In the genomic region with DNA sequence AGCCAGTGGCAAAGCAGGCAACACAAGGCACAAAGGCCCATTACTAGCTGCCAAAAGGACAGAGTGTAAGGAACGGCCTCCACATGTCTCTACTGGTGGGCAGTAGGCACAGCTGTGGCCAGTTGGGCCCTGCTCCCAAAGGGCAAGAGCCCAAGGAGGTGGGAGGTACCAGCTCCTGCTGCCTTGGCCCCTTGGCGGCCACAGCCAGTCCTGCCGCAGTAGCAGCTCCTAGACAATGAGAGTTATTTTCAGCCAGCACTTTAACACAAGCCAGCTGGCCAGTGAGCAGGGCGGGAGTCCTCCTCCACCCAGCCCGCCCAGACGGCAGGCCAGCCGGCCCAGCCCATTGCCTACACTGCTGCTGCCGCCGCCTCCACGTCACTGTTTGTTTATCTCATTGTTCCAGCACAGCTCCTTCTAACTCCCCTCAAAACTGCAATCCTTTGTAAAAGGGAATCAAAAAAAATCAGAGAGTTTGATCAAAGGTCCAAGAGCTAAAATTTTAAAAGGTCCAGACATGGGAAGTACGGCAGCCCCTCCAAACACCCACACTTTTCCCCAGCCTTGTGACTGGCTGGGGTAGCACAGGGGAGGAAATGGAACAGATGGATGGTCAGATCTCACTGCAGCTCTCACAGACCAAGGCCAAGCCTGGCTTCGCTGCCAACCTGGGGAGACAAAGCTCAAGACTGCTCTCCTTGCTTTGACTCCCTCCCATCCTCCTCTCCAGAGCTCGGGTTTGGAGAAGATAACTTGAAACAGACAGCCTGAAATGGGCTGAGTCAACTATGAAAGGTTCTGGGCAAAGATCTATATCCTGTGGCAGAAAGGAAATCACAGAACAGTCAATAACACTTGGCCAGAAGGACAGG, we compare ENCODE assay signal across 1 cellular context.
TF ChIP-seq lines count a peak whose summit lies in the region.

No MANE protein-coding gene starts in this region.

TF ChIP-seq in HepG2, 621 proteins besides CTCF, POLR2A, EP300 and RAD21 (continued from another document and continues in another):
- peak; percentile 23 for TF ChIP-seq SKI (IDR thresholded peaks at IDR 0.05; ENCODE audit: partially characterized antibody)
- TF ChIP-seq, protein P1, sequence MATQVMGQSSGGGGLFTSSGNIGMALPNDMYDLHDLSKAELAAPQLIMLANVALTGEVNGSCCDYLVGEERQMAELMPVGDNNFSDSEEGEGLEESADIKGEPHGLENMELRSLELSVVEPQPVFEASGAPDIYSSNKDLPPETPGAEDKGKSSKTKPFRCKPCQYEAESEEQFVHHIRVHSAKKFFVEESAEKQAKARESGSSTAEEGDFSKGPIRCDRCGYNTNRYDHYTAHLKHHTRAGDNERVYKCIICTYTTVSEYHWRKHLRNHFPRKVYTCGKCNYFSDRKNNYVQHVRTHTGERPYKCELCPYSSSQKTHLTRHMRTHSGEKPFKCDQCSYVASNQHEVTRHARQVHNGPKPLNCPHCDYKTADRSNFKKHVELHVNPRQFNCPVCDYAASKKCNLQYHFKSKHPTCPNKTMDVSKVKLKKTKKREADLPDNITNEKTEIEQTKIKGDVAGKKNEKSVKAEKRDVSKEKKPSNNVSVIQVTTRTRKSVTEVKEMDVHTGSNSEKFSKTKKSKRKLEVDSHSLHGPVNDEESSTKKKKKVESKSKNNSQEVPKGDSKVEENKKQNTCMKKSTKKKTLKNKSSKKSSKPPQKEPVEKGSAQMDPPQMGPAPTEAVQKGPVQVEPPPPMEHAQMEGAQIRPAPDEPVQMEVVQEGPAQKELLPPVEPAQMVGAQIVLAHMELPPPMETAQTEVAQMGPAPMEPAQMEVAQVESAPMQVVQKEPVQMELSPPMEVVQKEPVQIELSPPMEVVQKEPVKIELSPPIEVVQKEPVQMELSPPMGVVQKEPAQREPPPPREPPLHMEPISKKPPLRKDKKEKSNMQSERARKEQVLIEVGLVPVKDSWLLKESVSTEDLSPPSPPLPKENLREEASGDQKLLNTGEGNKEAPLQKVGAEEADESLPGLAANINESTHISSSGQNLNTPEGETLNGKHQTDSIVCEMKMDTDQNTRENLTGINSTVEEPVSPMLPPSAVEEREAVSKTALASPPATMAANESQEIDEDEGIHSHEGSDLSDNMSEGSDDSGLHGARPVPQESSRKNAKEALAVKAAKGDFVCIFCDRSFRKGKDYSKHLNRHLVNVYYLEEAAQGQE (IDR thresholded peaks at IDR 0.05; ENCODE audit: borderline replicate concordance in 1 of 2, low read depth in 1 of 2, low read length in 2 of 2) = no peak
- TF ChIP-seq SAP130 (CRISPR knock-in tag; IDR thresholded peaks at IDR 0.05; ENCODE audit: low read depth) = 0 out of 2 replicates have a peak, but pooled peaks have one; percentile 21
- TF ChIP-seq ISL2 (CRISPR knock-in tag; IDR thresholded peaks at IDR 0.05) = no peak
- TF ChIP-seq CBFB (CRISPR knock-in tag; IDR thresholded peaks at IDR 0.05) = no peak
- peak; percentile 75 for TF ChIP-seq ZNF263 (CRISPR knock-in tag; IDR thresholded peaks at IDR 0.05)
- no peak for TF ChIP-seq CENPX (CRISPR knock-in tag; IDR thresholded peaks at IDR 0.05)
- no peak for TF ChIP-seq ZNF891 (CRISPR knock-in tag; IDR thresholded peaks at IDR 0.05)
- TF ChIP-seq KLF9 (CRISPR knock-in tag; IDR thresholded peaks at IDR 0.05; ENCODE audit: low read depth) = no peak
- no peak for TF ChIP-seq TBX3 (IDR thresholded peaks at IDR 0.05; ENCODE audit: borderline replicate concordance)
- TF ChIP-seq ZNF660 (CRISPR knock-in tag; IDR thresholded peaks at IDR 0.05; ENCODE audit: borderline replicate concordance, low read depth) = no peak
- no peak for TF ChIP-seq TEAD3 (CRISPR knock-in tag; optimal IDR thresholded peaks at IDR 0.05; ENCODE audit: borderline replicate concordance)
- no peak for TF ChIP-seq AGO1 (IDR thresholded peaks at IDR 0.05; ENCODE audit: low read depth, low read length, poor library complexity, severe bottlenecking)
- TF ChIP-seq KDM5B (CRISPR knock-in tag; IDR thresholded peaks at IDR 0.05; ENCODE audit: borderline replicate concordance) = 0 out of 2 replicates have a peak, but pooled peaks have one; percentile 19
- TF ChIP-seq TBX2 (CRISPR knock-in tag; IDR thresholded peaks at IDR 0.05; ENCODE audit: borderline replicate concordance) = peak; percentile 41; the same call in 1 of the 2 replicates
- TF ChIP-seq, protein P2, sequence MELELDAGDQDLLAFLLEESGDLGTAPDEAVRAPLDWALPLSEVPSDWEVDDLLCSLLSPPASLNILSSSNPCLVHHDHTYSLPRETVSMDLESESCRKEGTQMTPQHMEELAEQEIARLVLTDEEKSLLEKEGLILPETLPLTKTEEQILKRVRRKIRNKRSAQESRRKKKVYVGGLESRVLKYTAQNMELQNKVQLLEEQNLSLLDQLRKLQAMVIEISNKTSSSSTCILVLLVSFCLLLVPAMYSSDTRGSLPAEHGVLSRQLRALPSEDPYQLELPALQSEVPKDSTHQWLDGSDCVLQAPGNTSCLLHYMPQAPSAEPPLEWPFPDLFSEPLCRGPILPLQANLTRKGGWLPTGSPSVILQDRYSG (CRISPR knock-in tag; IDR thresholded peaks at IDR 0.05) = no peak
- no peak for TF ChIP-seq ZNF792 (CRISPR knock-in tag; IDR thresholded peaks at IDR 0.05)
- no peak for TF ChIP-seq TAF15 (IDR thresholded peaks at IDR 0.05; ENCODE audit: low read depth, low read length, poor library complexity, severe bottlenecking)
- TF ChIP-seq ZNF674 (CRISPR knock-in tag; IDR thresholded peaks at IDR 0.05; ENCODE audit: low read depth) = no peak
- TF ChIP-seq TBP (CRISPR knock-in tag; IDR thresholded peaks at IDR 0.05) = no peak
- TF ChIP-seq ZNF878 (CRISPR knock-in tag; IDR thresholded peaks at IDR 0.05) = no peak
- TF ChIP-seq ZNF264 (CRISPR knock-in tag; IDR thresholded peaks at IDR 0.05) = no peak
- TF ChIP-seq, protein P3, sequence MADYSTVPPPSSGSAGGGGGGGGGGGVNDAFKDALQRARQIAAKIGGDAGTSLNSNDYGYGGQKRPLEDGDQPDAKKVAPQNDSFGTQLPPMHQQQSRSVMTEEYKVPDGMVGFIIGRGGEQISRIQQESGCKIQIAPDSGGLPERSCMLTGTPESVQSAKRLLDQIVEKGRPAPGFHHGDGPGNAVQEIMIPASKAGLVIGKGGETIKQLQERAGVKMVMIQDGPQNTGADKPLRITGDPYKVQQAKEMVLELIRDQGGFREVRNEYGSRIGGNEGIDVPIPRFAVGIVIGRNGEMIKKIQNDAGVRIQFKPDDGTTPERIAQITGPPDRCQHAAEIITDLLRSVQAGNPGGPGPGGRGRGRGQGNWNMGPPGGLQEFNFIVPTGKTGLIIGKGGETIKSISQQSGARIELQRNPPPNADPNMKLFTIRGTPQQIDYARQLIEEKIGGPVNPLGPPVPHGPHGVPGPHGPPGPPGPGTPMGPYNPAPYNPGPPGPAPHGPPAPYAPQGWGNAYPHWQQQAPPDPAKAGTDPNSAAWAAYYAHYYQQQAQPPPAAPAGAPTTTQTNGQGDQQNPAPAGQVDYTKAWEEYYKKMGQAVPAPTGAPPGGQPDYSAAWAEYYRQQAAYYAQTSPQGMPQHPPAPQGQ (CRISPR knock-in tag; IDR thresholded peaks at IDR 0.05; ENCODE audit: borderline replicate concordance) = no peak
- TF ChIP-seq PAF1 (CRISPR knock-in tag; IDR thresholded peaks at IDR 0.05) = no peak
- TF ChIP-seq RORA (CRISPR knock-in tag; IDR thresholded peaks at IDR 0.05) = no peak
- TF ChIP-seq, protein P4, sequence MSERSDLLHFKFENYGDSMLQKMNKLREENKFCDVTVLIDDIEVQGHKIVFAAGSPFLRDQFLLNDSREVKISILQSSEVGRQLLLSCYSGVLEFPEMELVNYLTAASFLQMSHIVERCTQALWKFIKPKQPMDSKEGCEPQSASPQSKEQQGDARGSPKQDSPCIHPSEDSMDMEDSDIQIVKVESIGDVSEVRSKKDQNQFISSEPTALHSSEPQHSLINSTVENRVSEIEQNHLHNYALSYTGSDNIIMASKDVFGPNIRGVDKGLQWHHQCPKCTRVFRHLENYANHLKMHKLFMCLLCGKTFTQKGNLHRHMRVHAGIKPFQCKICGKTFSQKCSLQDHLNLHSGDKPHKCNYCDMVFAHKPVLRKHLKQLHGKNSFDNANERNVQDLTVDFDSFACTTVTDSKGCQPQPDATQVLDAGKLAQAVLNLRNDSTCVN (CRISPR knock-in tag; IDR thresholded peaks at IDR 0.05; ENCODE audit: borderline replicate concordance) = no peak
- TF ChIP-seq, protein P5, sequence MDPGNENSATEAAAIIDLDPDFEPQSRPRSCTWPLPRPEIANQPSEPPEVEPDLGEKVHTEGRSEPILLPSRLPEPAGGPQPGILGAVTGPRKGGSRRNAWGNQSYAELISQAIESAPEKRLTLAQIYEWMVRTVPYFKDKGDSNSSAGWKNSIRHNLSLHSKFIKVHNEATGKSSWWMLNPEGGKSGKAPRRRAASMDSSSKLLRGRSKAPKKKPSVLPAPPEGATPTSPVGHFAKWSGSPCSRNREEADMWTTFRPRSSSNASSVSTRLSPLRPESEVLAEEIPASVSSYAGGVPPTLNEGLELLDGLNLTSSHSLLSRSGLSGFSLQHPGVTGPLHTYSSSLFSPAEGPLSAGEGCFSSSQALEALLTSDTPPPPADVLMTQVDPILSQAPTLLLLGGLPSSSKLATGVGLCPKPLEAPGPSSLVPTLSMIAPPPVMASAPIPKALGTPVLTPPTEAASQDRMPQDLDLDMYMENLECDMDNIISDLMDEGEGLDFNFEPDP (CRISPR knock-in tag; conservative IDR thresholded peaks at IDR 0.05) = 0 out of 2 replicates have a peak, but pooled peaks have one; percentile 69
- TF ChIP-seq, protein P6, sequence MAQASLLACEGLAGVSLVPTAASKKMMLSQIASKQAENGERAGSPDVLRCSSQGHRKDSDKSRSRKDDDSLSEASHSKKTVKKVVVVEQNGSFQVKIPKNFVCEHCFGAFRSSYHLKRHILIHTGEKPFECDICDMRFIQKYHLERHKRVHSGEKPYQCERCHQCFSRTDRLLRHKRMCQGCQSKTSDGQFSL (CRISPR knock-in tag; IDR thresholded peaks at IDR 0.05) = no peak
- no peak for TF ChIP-seq SOX6 (IDR thresholded peaks at IDR 0.05)
- TF ChIP-seq SOX6 (CRISPR knock-in tag; IDR thresholded peaks at IDR 0.05) = peak; percentile 33; the same call in 1 of the 2 replicates
- TF ChIP-seq MYNN (CRISPR knock-in tag; IDR thresholded peaks at IDR 0.05; ENCODE audit: low read depth) = no peak
- TF ChIP-seq REL (CRISPR knock-in tag; conservative IDR thresholded peaks at IDR 0.05) = no peak
- TF ChIP-seq, protein P7, sequence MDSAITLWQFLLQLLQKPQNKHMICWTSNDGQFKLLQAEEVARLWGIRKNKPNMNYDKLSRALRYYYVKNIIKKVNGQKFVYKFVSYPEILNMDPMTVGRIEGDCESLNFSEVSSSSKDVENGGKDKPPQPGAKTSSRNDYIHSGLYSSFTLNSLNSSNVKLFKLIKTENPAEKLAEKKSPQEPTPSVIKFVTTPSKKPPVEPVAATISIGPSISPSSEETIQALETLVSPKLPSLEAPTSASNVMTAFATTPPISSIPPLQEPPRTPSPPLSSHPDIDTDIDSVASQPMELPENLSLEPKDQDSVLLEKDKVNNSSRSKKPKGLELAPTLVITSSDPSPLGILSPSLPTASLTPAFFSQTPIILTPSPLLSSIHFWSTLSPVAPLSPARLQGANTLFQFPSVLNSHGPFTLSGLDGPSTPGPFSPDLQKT (CRISPR knock-in tag; IDR thresholded peaks at IDR 0.05; ENCODE audit: borderline replicate concordance) = no peak
- TF ChIP-seq ZNF577 (CRISPR knock-in tag; IDR thresholded peaks at IDR 0.05; ENCODE audit: borderline replicate concordance, low read depth) = no peak
- TF ChIP-seq, protein P8, sequence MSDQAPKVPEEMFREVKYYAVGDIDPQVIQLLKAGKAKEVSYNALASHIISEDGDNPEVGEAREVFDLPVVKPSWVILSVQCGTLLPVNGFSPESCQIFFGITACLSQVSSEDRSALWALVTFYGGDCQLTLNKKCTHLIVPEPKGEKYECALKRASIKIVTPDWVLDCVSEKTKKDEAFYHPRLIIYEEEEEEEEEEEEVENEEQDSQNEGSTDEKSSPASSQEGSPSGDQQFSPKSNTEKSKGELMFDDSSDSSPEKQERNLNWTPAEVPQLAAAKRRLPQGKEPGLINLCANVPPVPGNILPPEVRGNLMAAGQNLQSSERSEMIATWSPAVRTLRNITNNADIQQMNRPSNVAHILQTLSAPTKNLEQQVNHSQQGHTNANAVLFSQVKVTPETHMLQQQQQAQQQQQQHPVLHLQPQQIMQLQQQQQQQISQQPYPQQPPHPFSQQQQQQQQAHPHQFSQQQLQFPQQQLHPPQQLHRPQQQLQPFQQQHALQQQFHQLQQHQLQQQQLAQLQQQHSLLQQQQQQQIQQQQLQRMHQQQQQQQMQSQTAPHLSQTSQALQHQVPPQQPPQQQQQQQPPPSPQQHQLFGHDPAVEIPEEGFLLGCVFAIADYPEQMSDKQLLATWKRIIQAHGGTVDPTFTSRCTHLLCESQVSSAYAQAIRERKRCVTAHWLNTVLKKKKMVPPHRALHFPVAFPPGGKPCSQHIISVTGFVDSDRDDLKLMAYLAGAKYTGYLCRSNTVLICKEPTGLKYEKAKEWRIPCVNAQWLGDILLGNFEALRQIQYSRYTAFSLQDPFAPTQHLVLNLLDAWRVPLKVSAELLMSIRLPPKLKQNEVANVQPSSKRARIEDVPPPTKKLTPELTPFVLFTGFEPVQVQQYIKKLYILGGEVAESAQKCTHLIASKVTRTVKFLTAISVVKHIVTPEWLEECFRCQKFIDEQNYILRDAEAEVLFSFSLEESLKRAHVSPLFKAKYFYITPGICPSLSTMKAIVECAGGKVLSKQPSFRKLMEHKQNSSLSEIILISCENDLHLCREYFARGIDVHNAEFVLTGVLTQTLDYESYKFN (CRISPR knock-in tag; conservative IDR thresholded peaks at IDR 0.05) = no peak
- TF ChIP-seq, protein P9, sequence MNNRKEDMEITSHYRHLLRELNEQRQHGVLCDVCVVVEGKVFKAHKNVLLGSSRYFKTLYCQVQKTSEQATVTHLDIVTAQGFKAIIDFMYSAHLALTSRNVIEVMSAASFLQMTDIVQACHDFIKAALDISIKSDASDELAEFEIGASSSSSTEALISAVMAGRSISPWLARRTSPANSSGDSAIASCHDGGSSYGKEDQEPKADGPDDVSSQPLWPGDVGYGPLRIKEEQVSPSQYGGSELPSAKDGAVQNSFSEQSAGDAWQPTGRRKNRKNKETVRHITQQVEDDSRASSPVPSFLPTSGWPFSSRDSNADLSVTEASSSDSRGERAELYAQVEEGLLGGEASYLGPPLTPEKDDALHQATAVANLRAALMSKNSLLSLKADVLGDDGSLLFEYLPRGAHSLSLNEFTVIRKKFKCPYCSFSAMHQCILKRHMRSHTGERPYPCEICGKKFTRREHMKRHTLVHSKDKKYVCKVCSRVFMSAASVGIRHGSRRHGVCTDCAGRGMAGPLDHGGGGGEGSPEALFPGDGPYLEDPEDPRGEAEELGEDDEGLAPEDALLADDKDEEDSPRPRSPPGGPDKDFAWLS (CRISPR knock-in tag; IDR thresholded peaks at IDR 0.05; ENCODE audit: borderline replicate concordance) = no peak
- TF ChIP-seq ZNF510 (CRISPR knock-in tag; IDR thresholded peaks at IDR 0.05; ENCODE audit: low read depth) = no peak
